4 cellular contexts compared by ENCODE assay signal in the genomic region with DNA sequence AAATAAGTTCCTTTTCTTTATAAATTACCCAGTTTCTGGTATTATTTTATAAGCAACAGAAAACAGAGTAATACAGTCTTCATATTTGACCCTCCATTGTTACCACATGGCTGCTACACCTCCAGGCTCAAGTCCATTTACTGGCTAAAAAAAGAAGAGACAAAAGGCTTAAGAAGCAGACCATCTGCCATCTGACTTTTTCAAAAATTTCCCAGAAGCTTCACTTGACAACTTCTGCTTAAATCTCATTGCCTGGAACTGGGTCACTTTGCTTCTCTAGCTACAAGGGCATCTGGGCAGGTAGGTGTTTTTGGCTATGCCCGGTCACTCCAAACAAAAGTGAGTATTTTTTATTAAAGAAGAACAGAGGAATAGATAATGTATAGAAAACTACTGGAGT.
"Had no signal": no experiment of that assay in that cellular context is flagged by ENCODE, and none has a peak within 500 bp of the region (broad histone marks: within the 10 kb centered on the region; RNA-seq: fewer than 3 reads in every experiment).

No MANE protein-coding gene starts in this region.

- H2AFZ ChIP-seq: GM23338 had no signal

- H3K4me2 ChIP-seq: GM23338 had no signal

- DNase-seq: H9, HCEC 1CT, IMR-90 had no signal

- H3K4me3 ChIP-seq: GM23338 had no signal
